In genomic region chr5:61582887-61583286, GRCh38 we compare ENCODE assay signal across 21 cellular contexts.
"Had no signal": no experiment of that assay in that cellular context is flagged by ENCODE, and none has a peak within 500 bp of the region (broad histone marks: within the 10 kb centered on the region; RNA-seq: fewer than 3 reads in every experiment).

No MANE protein-coding gene starts in this region.

- H3K36me3 ChIP-seq: esophagus squamous epithelium, gastroesophageal sphincter, sigmoid colon, stomach, thoracic aorta, transverse colon, uterus had no signal

- ATAC-seq: gastroesophageal sphincter; left lobe of liver; naive thymus-derived CD8-positive, alpha-beta T cell; psoas muscle had no signal

- H3K9me3 ChIP-seq: gastroesophageal sphincter, psoas muscle, sigmoid colon, stomach, thoracic aorta, transverse colon, uterus had no signal

- H3K27ac ChIP-seq: esophagus squamous epithelium, gastroesophageal sphincter, psoas muscle, sigmoid colon, skin epidermis, stomach, thoracic aorta, transverse colon, uterus had no signal

- H3K4me1 ChIP-seq: psoas muscle, sigmoid colon, transverse colon, uterus had no signal

- DNase-seq: cortex of kidney; effector memory CD4-positive, alpha-beta T cell; esophagus squamous epithelium; glutamatergic neuron; islet precursor cell; mesendoderm; naive thymus-derived CD8-positive, alpha-beta T cell; psoas muscle; retina; sigmoid colon; stimulated activated CD4-positive, alpha-beta T cell treated with anti-CD3 and anti-CD28 coated beads, Interleukin-12 subunit alpha, Interleukin-12 subunit beta, amount 100 ng/mL, for 4 hours; stimulated activated naive CD4-positive, alpha-beta T cell; stomach; substantia nigra; transverse colon; uterus had no signal

- H3K27me3 ChIP-seq: esophagus squamous epithelium, gastroesophageal sphincter, sigmoid colon, stomach, transverse colon, uterus had no signal

- H3K4me3 ChIP-seq: esophagus squamous epithelium, gastroesophageal sphincter, lung, psoas muscle, sigmoid colon, skin epidermis, stomach, thoracic aorta, transverse colon, uterus had no signal
